8 cellular contexts compared by ENCODE assay signal in genomic region chr20:25065625-25066338, GRCh38. TPM values are rescaled to one million over a fixed set of nuclear protein-coding genes. Genes with fewer than 3 reads are reported as not detected.
A peak's percentile ranks its signal among the peaks of the same experiment; 100 is the strongest.
DNase-seq lines count a peak whose midpoint lies in the region; ATAC-seq and TF ChIP-seq lines count a peak whose summit lies in the region.

No MANE protein-coding gene starts in this region.

- peaks cover 0 to 16% of the 10 kb centered on the region in 2 donors for H3K4me1 ChIP-seq in right atrium auricular region
- peaks cover 0 to 7% (median 3%) of the 10 kb centered on the region in 4 donors for H3K4me1 ChIP-seq in sigmoid colon

- peak; percentile 82 for TF ChIP-seq CTCF in BJ (IDR thresholded peaks at IDR 0.05; ENCODE audit: insufficient read depth, low read depth, low read length)
- TF ChIP-seq CTCF in right atrium auricular region (IDR thresholded peaks at IDR 0.05): peak; percentile 78 to 88
- peak; percentile 75 to 89 (median 84) for TF ChIP-seq CTCF in sigmoid colon (IDR thresholded peaks at IDR 0.05)

- 13 to 32% methylated on average over 9 of the region's 9 CpGs for WGBS in sigmoid colon, 2 donors

- intact Hi-C loops in sigmoid colon (cut with DNase I): loop anchor here (1.0 to 5.0 kb wide), 3 partner anchors 71 to 327 kb away; partner anchors contain the start of gene ABHD12

- H3K27ac ChIP-seq in right atrium auricular region (no peak overlapping the region), sigmoid colon (no peak overlapping the region)

- DNase-seq in BJ (ENCODE audit: low read depth) (no peak), HT-29 (ENCODE audit: low spot score) (peak; percentile 81), SK-MEL-5 (ENCODE audit: low read depth, low spot score) (peak; percentile 79), amygdala (lab: John Stamatoyannopoulos, UW) (peak in 38 of 56 donors; percentile 17 to 89 (median 50)), right atrium auricular region (ENCODE audit: low spot score) (no peak), sigmoid colon (peak; percentile 81)

- TF ChIP-seq POLR2A in sigmoid colon (IDR thresholded peaks at IDR 0.05): no peak

- peaks cover 41% of the 10 kb centered on the region for H3K27me3 ChIP-seq in BJ (ENCODE audit: control insufficient read depth, insufficient read depth, low read length)
- H3K27me3 ChIP-seq in right atrium auricular region: no peaks in the 10 kb centered on the region
- peaks cover 0 to 9% (median 0%) of the 10 kb centered on the region in 3 donors for H3K27me3 ChIP-seq in sigmoid colon

- POLR2A ChIA-PET in BJ (lab: Charles Lee): no interaction called here

- in situ Hi-C loops in SK-MEL-5 (cut with HindIII; ENCODE audit: low pct_unique_long_range_greater_than_20kb, low sequenced_read_pairs): no loop called here

- TF ChIP-seq EP300 in sigmoid colon (IDR thresholded peaks at IDR 0.05): no peak

- CTCF ChIA-PET in BJ (lab: Yijun Ruan, JAX): interaction anchor here (1.0 to 8.8 kb wide), 13 partner anchors 8 to 332 kb away, joined by 3 to 216 read pairs (median 4); partner anchors contain the start of genes APMAP and ENTPD6

- peak; percentile 67 for ATAC-seq in GM18867 (IDR thresholded peaks at IDR 0.05; ENCODE audit: unreplicated experiment)
- ATAC-seq in GM21447 (IDR thresholded peaks at IDR 0.05; ENCODE audit: unreplicated experiment): no peak

- H3K9me3 ChIP-seq in right atrium auricular region: no peaks in the 10 kb centered on the region
- H3K9me3 ChIP-seq in sigmoid colon: no peaks in the 10 kb centered on the region

- H3K4me3 ChIP-seq in BJ (ENCODE audit: low read depth, low read length) (no peak overlapping the region), right atrium auricular region (no peak overlapping the region), sigmoid colon (no peak overlapping the region)

- H3K36me3 ChIP-seq in BJ (ENCODE audit: control insufficient read depth, insufficient read depth, low read length) (no peaks in the 10 kb centered on the region), right atrium auricular region (no peaks in the 10 kb centered on the region), sigmoid colon (no peaks in the 10 kb centered on the region)

RNA-seq across cellular contexts. Expression of gene ACSS1, which starts 7.8 kb away (rescaled TPM):
- polyA plus RNA-seq in BJ (2011; rRNA removed) (3.6 and 6.3 TPM in 2 replicates), sigmoid colon (10 to 100 TPM; 20.1 to 24.7 (median 21.0) TPM)
- 6.0 and 7.7 TPM in 2 replicates for polyA minus RNA-seq in BJ (2011; rRNA and poly(A)+ RNA removed)
- 39.9 and 47.0 TPM in 2 replicates for total RNA-seq in HT-29 (2014; rRNA removed; shearing (Covaris generic))
- total RNA-seq in SK-MEL-5 (2014; rRNA removed; shearing (Covaris generic)): 9.8 and 10.0 TPM in 2 replicates
- polyA plus RNA-seq in SK-MEL-5 (2015; cell fraction: cytosol; rRNA removed): 25.8 and 27.9 TPM in 2 replicates
- polyA plus RNA-seq in SK-MEL-5 (2015; cell fraction: nucleus; rRNA removed): 61.3 and 65.4 TPM in 2 replicates
- total RNA-seq in right atrium auricular region (10 to 100 TPM; 25.6 to 26.4 TPM), sigmoid colon (10 to 100 TPM; 27.1 to 41.0 (median 30.5) TPM)

RNA-seq across cellular contexts. Expression of gene VSX1, which starts 16.2 kb away (rescaled TPM):
- polyA plus RNA-seq in BJ (2011; rRNA removed) (not detected in 2 replicates), sigmoid colon (under 1 TPM in 1 of 3 donors, not detected in 2; 0.03 TPM)
- not detected in 2 replicates for polyA minus RNA-seq in BJ (2011; rRNA and poly(A)+ RNA removed)
- not detected in 2 replicates for total RNA-seq in HT-29 (2014; rRNA removed; shearing (Covaris generic))
- not detected in 2 replicates for total RNA-seq in SK-MEL-5 (2014; rRNA removed; shearing (Covaris generic))
- polyA plus RNA-seq in SK-MEL-5 (2015; cell fraction: cytosol; rRNA removed): not detected in 2 replicates
- polyA plus RNA-seq in SK-MEL-5 (2015; cell fraction: nucleus; rRNA removed): not detected in 2 replicates
- total RNA-seq in right atrium auricular region (not detected), sigmoid colon (not detected)

Comparison
In these comparisons a context has a peak if more than half of its experiments do, and no peak if none do; other contexts are left out.
1. DNase-seq: peak in HT-29 (single experiment), SK-MEL-5 (single experiment), amygdala (38 of 56) and sigmoid colon (single experiment); none in BJ (single experiment) and right atrium auricular region (single experiment).
2. Peak in every context shown above with its lines, with median percentiles within 50 percentile points of each other: CTCF ChIP-seq.